Comparison of ENCODE assay signal across 8 cellular contexts in genomic region chr3:49930922-49931321, GRCh38. TPM values are rescaled to one million over a fixed set of nuclear protein-coding genes. Genes with fewer than 3 reads are reported as not detected.
DNase-seq lines count a peak whose midpoint lies in the region; ATAC-seq and TF ChIP-seq lines count a peak whose summit lies in the region.

No MANE protein-coding gene starts in this region.

- peak overlapping the region; percentile 95; the same call in 1 of the 2 replicates for H3K4me2 ChIP-seq in OCI-LY1 (ENCODE audit: low read length)

- no peaks in the 10 kb centered on the region for H3K27me3 ChIP-seq in ACC112 (ENCODE audit: insufficient read depth, low read length)
- H3K27me3 ChIP-seq in OCI-LY1 (ENCODE audit: insufficient read depth, low read length) = no peaks in the 10 kb centered on the region
- H3K27me3 ChIP-seq in lower lobe of right lung (ENCODE audit: low read depth) = no peaks in the 10 kb centered on the region

- ATAC-seq in GM19395 (IDR thresholded peaks at IDR 0.05; ENCODE audit: unreplicated experiment) = no peak
- no peak for ATAC-seq in lower lobe of right lung
- ATAC-seq in HG03571 (IDR thresholded peaks at IDR 0.05; ENCODE audit: unreplicated experiment) = no peak

- DNase-seq in G401 (ENCODE audit: low spot score) (peak; percentile 51), iPS-NIHi7 (ENCODE audit: extremely low spot score) (peak; percentile 80), lower lobe of right lung (no peak), NCI-H1092 treated with DMSO at 0.1 percent for 48 hours (lab: John Stamatoyannopoulos, UW) (no peak)

- H3K4me1 ChIP-seq in ACC112 (ENCODE audit: control insufficient read depth, insufficient read depth, low read length, unreplicated experiment) (peaks cover 13% of the 10 kb centered on the region), OCI-LY1 (ENCODE audit: insufficient read depth, low read length, severe bottlenecking) (peaks cover 30% of the 10 kb centered on the region), lower lobe of right lung (peaks cover 25% of the 10 kb centered on the region)

- H3K36me3 ChIP-seq in ACC112 (ENCODE audit: insufficient read depth, low read length) = no peaks in the 10 kb centered on the region
- H3K36me3 ChIP-seq in OCI-LY1 (ENCODE audit: insufficient read depth, low read length) = no peaks in the 10 kb centered on the region
- H3K36me3 ChIP-seq in lower lobe of right lung = no peaks in the 10 kb centered on the region

- H3K4me3 ChIP-seq in ACC112 (ENCODE audit: low read depth, low read length) (no peak overlapping the region), OCI-LY1 (ENCODE audit: low read depth, low read length, poor library complexity, severe bottlenecking) (no peak overlapping the region), lower lobe of right lung (no peak overlapping the region)

- in situ Hi-C loops in G401 (cut with HindIII; ENCODE audit: low sequenced_read_pairs) = no loop called here

- TF ChIP-seq CTCF in OCI-LY1 (IDR thresholded peaks at IDR 0.05; ENCODE audit: low read length) (peak; percentile 27; the same call in 1 of the 2 replicates), lower lobe of right lung (IDR thresholded peaks at IDR 0.05) (no peak)

- H2AFZ ChIP-seq in ACC112 (ENCODE audit: low read length, unreplicated experiment) (peak overlapping the region; percentile 70), OCI-LY1 (ENCODE audit: low read length) (0 out of 2 replicates have a peak overlapping the region, but pooled peaks have one; percentile 88)

- peak overlapping the region; percentile 78; the same call in 1 of the 2 replicates for H3K9ac ChIP-seq in OCI-LY1 (ENCODE audit: low read length)

- no peaks in the 10 kb centered on the region for H4K20me1 ChIP-seq in OCI-LY1 (ENCODE audit: insufficient read depth, low read length)

- H3K79me2 ChIP-seq in ACC112 (ENCODE audit: control insufficient read depth, insufficient read depth, low read length, unreplicated experiment) (peaks cover 5% of the 10 kb centered on the region), OCI-LY1 (ENCODE audit: insufficient read depth, low read length) (no peaks in the 10 kb centered on the region)

- H3K9me3 ChIP-seq in OCI-LY1 (ENCODE audit: low read length) (no peaks in the 10 kb centered on the region), lower lobe of right lung (no peaks in the 10 kb centered on the region)

- no peaks in the 10 kb centered on the region for H3K9me2 ChIP-seq in OCI-LY1 (ENCODE audit: low read depth, low read length)

- intact Hi-C loops in lower lobe of right lung (cut with DNase I) = no loop called here

- H3K27ac ChIP-seq in ACC112 (ENCODE audit: low read depth, low read length) = no peak overlapping the region
- H3K27ac ChIP-seq in OCI-LY1 (ENCODE audit: low read depth, low read length, poor library complexity, severe bottlenecking) = peak overlapping the region; percentile 59
- H3K27ac ChIP-seq in lower lobe of right lung = no peak overlapping the region

- H3F3A ChIP-seq in OCI-LY1 (ENCODE audit: insufficient read depth, low read length) = no peaks in the 10 kb centered on the region

RNA-seq across cellular contexts. Expression of gene MON1A, which starts 1.3 kb away (rescaled TPM):
- total RNA-seq in G401 (2014; rRNA removed; shearing (Covaris generic)) = 12.1 TPM in 2 replicates
- 9.7 TPM for total RNA-seq in lower lobe of right lung

RNA-seq across cellular contexts. Expression of gene RBM6, which starts 9.0 kb away (rescaled TPM):
- 17.7 and 36.5 TPM in 2 replicates for total RNA-seq in G401 (2014; rRNA removed; shearing (Covaris generic))
- total RNA-seq in lower lobe of right lung = 101 TPM

RNA-seq across cellular contexts. Expression of gene MST1R, which starts 27.2 kb away (rescaled TPM):
- total RNA-seq in G401 (2014; rRNA removed; shearing (Covaris generic)) = not detected in 2 replicates
- total RNA-seq in lower lobe of right lung = 27.3 TPM

Comparison
In these comparisons a context has a peak if more than half of its experiments do, and no peak if none do; other contexts are left out.
1. DNase-seq: peak in G401 (single experiment) and iPS-NIHi7 (single experiment); none in lower lobe of right lung (single experiment) and NCI-H1092 treated with DMSO at 0.1 percent for 48 hours (single experiment).
2. RNA of gene MST1R, which starts 27.2 kb away (total RNA-seq): 27.3 TPM in lower lobe of right lung (single experiment); not detected in G401; every median in the first group is over 10 times any median in the second.